ENCODE assay signal across 9 cellular contexts in the genomic region with DNA sequence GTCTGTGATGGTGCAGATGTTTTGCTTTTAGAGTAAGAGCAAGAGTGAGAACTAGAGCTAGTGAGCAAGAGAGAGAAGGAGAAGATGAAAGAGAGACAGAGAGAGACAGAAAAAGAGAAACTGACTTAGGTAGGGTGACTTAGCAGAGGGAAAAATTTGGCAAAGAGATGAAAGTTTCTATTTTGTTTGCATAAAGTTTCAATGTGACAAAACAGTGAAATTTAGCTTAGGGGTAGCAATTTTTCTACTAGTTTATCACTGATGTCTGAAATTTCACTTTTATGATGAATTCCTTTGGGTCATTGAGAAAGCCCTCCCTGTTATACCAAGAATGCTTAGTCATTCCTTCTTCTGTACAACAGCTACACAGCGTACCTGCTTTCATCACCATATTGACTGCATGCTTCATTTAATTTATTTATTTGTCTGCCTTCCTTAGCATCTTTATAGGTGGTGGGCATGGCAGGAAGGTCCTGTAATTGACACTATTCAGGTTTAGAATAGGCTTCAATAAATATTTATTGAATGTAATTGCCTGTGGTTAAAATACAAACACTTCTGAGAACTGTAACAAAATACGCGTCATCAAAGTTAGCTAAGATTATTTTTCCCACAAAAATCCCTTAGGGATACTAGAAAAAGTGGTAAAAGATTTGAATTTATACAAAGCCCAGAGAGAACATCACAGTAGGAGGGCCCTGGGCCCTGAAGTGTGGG. TPM values are rescaled to one million over a fixed set of nuclear protein-coding genes. Genes with fewer than 3 reads are reported as not detected.
A peak's percentile ranks its signal among the peaks of the same experiment; 100 is the strongest.
DNase-seq lines count a peak whose midpoint lies in the region; ATAC-seq and TF ChIP-seq lines count a peak whose summit lies in the region.
"Had no signal": no experiment of that assay in that cellular context is flagged by ENCODE, and none has a peak within 500 bp of the region (broad histone marks: within the 10 kb centered on the region; RNA-seq: fewer than 3 reads in every experiment).

No MANE protein-coding gene starts in this region.

- TF ChIP-seq POLR2A in NB4 (IDR thresholded peaks at IDR 0.05; ENCODE audit: extremely low read depth, insufficient read length), result no peak
- no peak for TF ChIP-seq POLR2A in prostate gland (IDR thresholded peaks at IDR 0.05)

- no peaks in the 10 kb centered on the region for H3K27me3 ChIP-seq in prostate gland (replicated peaks; ENCODE audit: insufficient read depth)

- no peaks in the 10 kb centered on the region for H3K4me1 ChIP-seq in prostate gland (replicated peaks)

- no peaks in the 10 kb centered on the region for H3K36me3 Mint-ChIP-seq in activated CD4-positive, alpha-beta T cell treated with anti-CD3 and anti-CD28 coated beads for 36 hours (ENCODE audit: low read depth)

- CTCF ChIA-PET in activated CD4-positive, alpha-beta T cell treated with anti-CD3 and anti-CD28 coated beads for 36 hours (lab: Charles Lee), result interaction anchor here (0.8 to 2.4 kb wide), 5 partner anchors 13 to 183 kb away, joined by 3 to 11 read pairs (median 4); a partner anchor contains a TSS

- no peak for TF ChIP-seq CTCF in NB4 (IDR thresholded peaks at IDR 0.05; ENCODE audit: low read depth, low read length)
- TF ChIP-seq CTCF in fibroblast of the aortic adventitia (IDR thresholded peaks at IDR 0.05; ENCODE audit: insufficient read depth, low read length), result no peak
- TF ChIP-seq CTCF in prostate gland (IDR thresholded peaks at IDR 0.05), result no peak

- no peaks in the 10 kb centered on the region for H3K27me3 Mint-ChIP-seq in activated CD4-positive, alpha-beta T cell treated with anti-CD3 and anti-CD28 coated beads for 36 hours

- POLR2A ChIA-PET in activated CD4-positive, alpha-beta T cell treated with anti-CD3 and anti-CD28 coated beads for 36 hours (lab: Charles Lee), result interaction anchor here (0.6 to 2.1 kb wide), 4 partner anchors 12 to 102 kb away, joined by 4 to 13 read pairs (median 6); a partner anchor contains a TSS

- no peak overlapping the region for H3K27ac ChIP-seq in prostate gland

- WGBS in prostate gland, result 46% methylated on average over 3 of the region's 3 CpGs

- H3K9me3 ChIP-seq in prostate gland, result no peaks in the 10 kb centered on the region

- H3K4me1 Mint-ChIP-seq in activated CD4-positive, alpha-beta T cell treated with anti-CD3 and anti-CD28 coated beads for 36 hours, result peaks cover 52% of the 10 kb centered on the region

- H3K27ac Mint-ChIP-seq in activated CD4-positive, alpha-beta T cell treated with anti-CD3 and anti-CD28 coated beads for 36 hours, result peak overlapping the region; percentile 69

- peak; percentile 86 for ATAC-seq in activated CD4-positive, alpha-beta T cell treated with anti-CD3 and anti-CD28 coated beads for 36 hours

- no peak overlapping the region for H3K4me3 Mint-ChIP-seq in activated CD4-positive, alpha-beta T cell treated with anti-CD3 and anti-CD28 coated beads for 36 hours

- H3K4me3 ChIP-seq in NB4 (ENCODE audit: low read depth, low read length) (no peak overlapping the region), fibroblast of the aortic adventitia (ENCODE audit: low read depth, low read length) (no peak overlapping the region), prostate gland (no peak overlapping the region)
- H3K4me3 ChIP-seq: skin epidermis had no signal

- intact Hi-C loops in activated CD4-positive, alpha-beta T cell treated with anti-CD3 and anti-CD28 coated beads for 36 hours (cut with DNase I, micrococcal nuclease), result loop anchor here (1.0 to 5.0 kb wide), 10 partner anchors 19 to 1765 kb away; no protein-coding TSS in a partner anchor
- intact Hi-C loops in prostate gland (cut with DNase I), result no loop called here

- no peaks in the 10 kb centered on the region for H3K9me3 Mint-ChIP-seq in activated CD4-positive, alpha-beta T cell treated with anti-CD3 and anti-CD28 coated beads for 36 hours (ENCODE audit: low read depth)

- no peaks in the 10 kb centered on the region for H3K36me3 ChIP-seq in prostate gland

- no peak for DNase-seq in activated CD4-positive, alpha-beta T cell treated with anti-CD3 and anti-CD28 coated beads for 36 hours
- no peak for DNase-seq in activated CD4-positive, alpha-beta T cell treated with anti-CD3 and anti-CD28 coated beads for 48 hours
- DNase-seq in HCEC 1CT, result peak; percentile 62
- DNase-seq in NB4 (ENCODE audit: low read depth), result peak; percentile 67
- DNase-seq in fibroblast of the aortic adventitia (ENCODE audit: low read depth), result peak; percentile 58
- DNase-seq in SKM-1 treated with dmso at 0.1 percent for 144 hours (lab: John Stamatoyannopoulos, UW; ENCODE audit: unreplicated experiment), result no peak
- no peak for DNase-seq in stimulated activated CD4-positive, alpha-beta T cell treated with anti-CD3 and anti-CD28 coated beads, Interleukin-12 subunit alpha, Interleukin-12 subunit beta, amount 100 ng/mL, for 4 hours
- DNase-seq in prostate gland (ENCODE audit: low spot score), result no peak

RNA-seq across cellular contexts. Expression of a gene that starts 19.9 kb away (rescaled TPM):
- 10 to 100 TPM; 53.1 to 59.4 TPM for total RNA-seq in activated CD4-positive, alpha-beta T cell treated with anti-CD3 and anti-CD28 coated beads for 36 hours
- total RNA-seq in fibroblast of the aortic adventitia (ENCODE audit: low replicate concordance) (20.5 and 69.1 TPM in 2 replicates), prostate gland (10 to 100 TPM; 19.4 to 65.5 TPM)

Comparison
In these comparisons a context has a peak if more than half of its experiments do, and no peak if none do; other contexts are left out.
1. DNase-seq: peak in HCEC 1CT (single experiment), NB4 (single experiment) and fibroblast of the aortic adventitia (single experiment); none in activated CD4-positive, alpha-beta T cell treated with anti-CD3 and anti-CD28 coated beads for 36 hours (single experiment), activated CD4-positive, alpha-beta T cell treated with anti-CD3 and anti-CD28 coated beads for 48 hours (single experiment), SKM-1 treated with dmso at 0.1 percent for 144 hours (single experiment), stimulated activated CD4-positive, alpha-beta T cell treated with anti-CD3 and anti-CD28 coated beads, Interleukin-12 subunit alpha, Interleukin-12 subunit beta, amount 100 ng/mL, for 4 hours (single experiment) and prostate gland (single experiment).